23 cellular contexts compared by ENCODE assay signal in the genomic region with DNA sequence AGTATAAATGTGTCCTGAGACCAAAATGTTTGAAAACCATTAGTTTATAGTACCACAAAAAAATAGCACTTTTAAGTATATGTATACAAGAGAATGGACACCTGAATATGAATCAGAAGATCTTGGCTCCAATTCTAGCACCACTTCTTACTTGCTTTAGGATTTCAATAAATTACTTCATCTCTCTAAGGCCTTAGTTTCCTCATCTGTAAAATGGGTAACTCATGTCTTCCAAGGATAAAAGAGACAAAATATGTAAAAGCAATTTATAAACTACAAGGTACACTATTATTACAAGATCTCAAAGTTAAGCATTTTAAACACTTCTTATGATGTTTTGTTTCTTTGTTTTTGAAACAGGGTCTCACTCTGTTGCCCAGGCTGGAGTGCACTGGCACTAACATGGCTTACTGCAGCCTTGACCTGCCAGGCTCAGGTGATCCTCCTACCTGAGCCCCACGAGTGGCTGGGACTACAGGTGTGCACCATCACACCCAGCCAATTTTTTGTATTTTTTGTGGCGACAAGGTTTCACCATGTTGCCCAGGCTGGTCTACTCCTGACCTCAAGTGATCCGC.
"Had no signal": no experiment of that assay in that cellular context is flagged by ENCODE, and none has a peak within 500 bp of the region (broad histone marks: within the 10 kb centered on the region; RNA-seq: fewer than 3 reads in every experiment).

No MANE protein-coding gene starts in this region.

- H3K27ac ChIP-seq: SJSA1, SK-N-MC had no signal

- H3K27me3 ChIP-seq: MG63, SJSA1 had no signal

- FAIRE-seq: RCC 7860 had no signal

- H3K36me3 ChIP-seq: MG63, SJSA1 had no signal

- H3K9me3 ChIP-seq: MG63, SJSA1 had no signal

- H3K4me3 ChIP-seq: MG63, SJSA1, SK-N-MC had no signal

- H3K4me1 ChIP-seq: SJSA1 had no signal

- DNase-seq: KBM-7, MG63, NCI-H1092, NCI-H1105 treated with DMSO at 0.1 percent for 48 hours, NCI-H1417 treated with DMSO at 0.1 percent for 48 hours, NCI-H146, NCI-H1694 treated with DMSO at 0.1 percent for 48 hours, NCI-H1930, NCI-H2081, NCI-H2107, NCI-H2171, NCI-H226, NCI-H446, NCI-H510A, NCI-H524 treated with DMSO at 0.1 percent for 48 hours, NCI-H69, NCI-H774, Right ventricle myocardium superior, RPMI8226, SIG-M5 had no signal
